Comparison of ENCODE assay signal across 7 cellular contexts in the genomic region with DNA sequence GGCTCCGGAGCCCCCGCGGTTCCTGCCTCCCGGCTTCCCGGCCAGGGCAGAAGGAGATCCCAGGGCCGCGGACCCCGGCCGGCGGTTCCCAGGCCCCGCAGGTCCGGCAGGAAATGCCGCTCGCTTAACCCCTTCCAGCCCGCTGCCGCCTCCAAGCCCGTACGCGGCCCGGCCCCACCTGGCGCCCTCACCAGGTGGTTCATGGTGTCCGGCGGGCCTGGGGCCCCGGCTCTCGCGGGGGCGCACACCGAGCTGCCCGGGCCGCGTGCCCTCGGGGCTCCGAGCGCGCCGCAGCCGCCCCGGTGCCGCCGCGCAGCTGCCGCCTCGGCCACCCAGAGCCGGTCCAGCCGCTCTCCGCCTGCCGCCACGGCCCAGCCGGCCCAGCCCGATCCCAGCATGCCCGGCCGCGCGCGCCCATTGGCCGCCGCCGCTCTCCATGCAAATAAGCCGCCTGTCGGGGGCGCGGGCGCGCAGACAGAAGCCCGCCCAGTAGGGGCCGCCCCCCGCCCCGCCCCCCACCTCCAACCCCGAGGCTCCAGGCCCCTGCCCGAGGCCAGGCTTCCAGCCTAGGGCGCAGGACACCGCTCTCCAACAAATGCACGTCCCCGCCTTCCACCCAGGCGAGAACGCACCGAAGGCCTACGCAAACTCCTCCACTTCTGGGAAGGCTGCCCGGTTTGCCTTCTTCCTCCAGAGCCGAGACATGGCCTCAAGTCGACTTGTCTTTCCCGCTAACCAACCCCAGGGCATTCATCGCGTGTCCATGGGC. TPM values are rescaled to one million over a fixed set of nuclear protein-coding genes. Genes with fewer than 3 reads are reported as not detected.
A peak's percentile ranks its signal among the peaks of the same experiment; 100 is the strongest.
DNase-seq lines count a peak whose midpoint lies in the region; ATAC-seq lines count a peak whose summit lies in the region.

A gene with protein sequence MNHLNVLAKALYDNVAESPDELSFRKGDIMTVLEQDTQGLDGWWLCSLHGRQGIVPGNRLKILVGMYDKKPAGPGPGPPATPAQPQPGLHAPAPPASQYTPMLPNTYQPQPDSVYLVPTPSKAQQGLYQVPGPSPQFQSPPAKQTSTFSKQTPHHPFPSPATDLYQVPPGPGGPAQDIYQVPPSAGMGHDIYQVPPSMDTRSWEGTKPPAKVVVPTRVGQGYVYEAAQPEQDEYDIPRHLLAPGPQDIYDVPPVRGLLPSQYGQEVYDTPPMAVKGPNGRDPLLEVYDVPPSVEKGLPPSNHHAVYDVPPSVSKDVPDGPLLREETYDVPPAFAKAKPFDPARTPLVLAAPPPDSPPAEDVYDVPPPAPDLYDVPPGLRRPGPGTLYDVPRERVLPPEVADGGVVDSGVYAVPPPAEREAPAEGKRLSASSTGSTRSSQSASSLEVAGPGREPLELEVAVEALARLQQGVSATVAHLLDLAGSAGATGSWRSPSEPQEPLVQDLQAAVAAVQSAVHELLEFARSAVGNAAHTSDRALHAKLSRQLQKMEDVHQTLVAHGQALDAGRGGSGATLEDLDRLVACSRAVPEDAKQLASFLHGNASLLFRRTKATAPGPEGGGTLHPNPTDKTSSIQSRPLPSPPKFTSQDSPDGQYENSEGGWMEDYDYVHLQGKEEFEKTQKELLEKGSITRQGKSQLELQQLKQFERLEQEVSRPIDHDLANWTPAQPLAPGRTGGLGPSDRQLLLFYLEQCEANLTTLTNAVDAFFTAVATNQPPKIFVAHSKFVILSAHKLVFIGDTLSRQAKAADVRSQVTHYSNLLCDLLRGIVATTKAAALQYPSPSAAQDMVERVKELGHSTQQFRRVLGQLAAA (minus strand): TSS at position 345 of the 769 bp plus-strand sequence. CDS start 142 bp downstream, at position 203.

- peaks cover 23% of the 10 kb centered on the region for H3K4me1 Mint-ChIP-seq in stimulated activated memory B cell treated with anti-CD40 and anti-IgM and Interleukin-4, amounts not matched to agents 10 μg/mL and 1 μg/mL and 100 μg/mL, for 72 hours

- no peaks in the 10 kb centered on the region for H3K9me3 Mint-ChIP-seq in stimulated activated memory B cell treated with anti-CD40 and anti-IgM and Interleukin-4, amounts not matched to agents 10 μg/mL and 1 μg/mL and 100 μg/mL, for 72 hours

- DNase-seq in G401 (ENCODE audit: low spot score): peak; percentile 75
- peak; percentile 81 for DNase-seq in RKO (ENCODE audit: low spot score)
- peak; percentile 93 for DNase-seq in dermis blood vessel endothelial cell
- DNase-seq in left kidney (ENCODE audit: low read depth, low spot score): peak; percentile 96

- no peak within 1 kb of the TSS for H3K27ac Mint-ChIP-seq in stimulated activated memory B cell treated with anti-CD40 and anti-IgM and Interleukin-4, amounts not matched to agents 10 μg/mL and 1 μg/mL and 100 μg/mL, for 72 hours

- in situ Hi-C loops in G401 (cut with HindIII; ENCODE audit: low sequenced_read_pairs): no loop called here

- H3K4me3 Mint-ChIP-seq in stimulated activated memory B cell treated with anti-CD40 and anti-IgM and Interleukin-4, amounts not matched to agents 10 μg/mL and 1 μg/mL and 100 μg/mL, for 72 hours: peak within 1 kb of the TSS; percentile 76

- peaks cover 95% of the 10 kb centered on the region for H3K27me3 Mint-ChIP-seq in stimulated activated memory B cell treated with anti-CD40 and anti-IgM and Interleukin-4, amounts not matched to agents 10 μg/mL and 1 μg/mL and 100 μg/mL, for 72 hours

- peak; percentile 48 for ATAC-seq in GM19455 (IDR thresholded peaks at IDR 0.05; ENCODE audit: unreplicated experiment)
- peak; percentile 57 for ATAC-seq in HG03521 (IDR thresholded peaks at IDR 0.05; ENCODE audit: unreplicated experiment)
- ATAC-seq in stimulated activated memory B cell treated with anti-CD40 and anti-IgM and Interleukin-4, amounts not matched to agents 10 μg/mL and 1 μg/mL and 100 μg/mL, for 72 hours: peak; percentile 5

- H3K36me3 Mint-ChIP-seq in stimulated activated memory B cell treated with anti-CD40 and anti-IgM and Interleukin-4, amounts not matched to agents 10 μg/mL and 1 μg/mL and 100 μg/mL, for 72 hours: no peaks in the 10 kb centered on the region

RNA-seq across cellular contexts. Expression of the gene that starts here (rescaled TPM):
- 122 and 124 TPM in 2 replicates for total RNA-seq in G401 (2014; rRNA removed; shearing (Covaris generic))
- 141 and 300 TPM in 2 replicates for total RNA-seq in dermis blood vessel endothelial cell

Comparison
In these comparisons a context has a peak if more than half of its experiments do, and no peak if none do; other contexts are left out.
1. Peak in every context shown above with its lines: DNase-seq and ATAC-seq.
2. ATAC-seq: peak in every context shown above with its lines; median percentile 57 in HG03521; 48 in GM19455; 5 in stimulated activated memory B cell treated with anti-CD40 and anti-IgM and Interleukin-4, amounts not matched to agents 10 μg/mL and 1 μg/mL and 100 μg/mL, for 72 hours.